26 cellular contexts compared by ENCODE assay signal in the genomic region with DNA sequence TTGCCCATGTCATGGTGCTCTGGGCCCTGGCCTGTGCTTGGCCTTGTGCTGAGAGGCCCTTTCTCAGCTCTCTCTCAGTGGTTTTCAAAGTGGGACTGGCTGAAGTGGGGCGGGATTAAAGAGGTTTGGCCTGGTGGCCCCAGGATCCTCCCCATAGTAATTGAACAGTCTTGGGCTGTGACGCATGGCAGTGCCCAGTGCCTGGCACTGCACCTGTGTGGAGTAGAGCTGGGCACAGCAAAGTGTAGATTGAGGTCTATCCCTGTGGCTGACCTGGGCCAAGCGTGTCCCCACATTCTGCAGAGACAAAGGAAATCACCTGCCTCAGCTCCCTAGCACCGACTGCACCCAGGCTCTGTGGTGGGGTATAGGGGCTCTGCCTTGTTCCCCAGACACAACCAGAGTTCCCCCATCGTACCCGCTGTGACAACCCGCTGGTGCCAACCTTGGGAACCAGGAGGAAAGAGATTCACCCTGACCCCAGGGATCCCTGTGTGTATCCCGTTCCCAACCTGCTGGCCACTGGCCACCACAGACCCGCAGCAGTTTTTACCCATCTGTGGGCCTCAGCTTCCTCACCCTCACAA. TPM values are rescaled to one million over a fixed set of nuclear protein-coding genes. Genes with fewer than 3 reads are reported as not detected.
A peak's percentile ranks its signal among the peaks of the same experiment; 100 is the strongest.
DNase-seq lines count a peak whose midpoint lies in the region; ATAC-seq and TF ChIP-seq lines count a peak whose summit lies in the region.
"Had no signal": no experiment of that assay in that cellular context is flagged by ENCODE, and none has a peak within 500 bp of the region (broad histone marks: within the 10 kb centered on the region; RNA-seq: fewer than 3 reads in every experiment).

No MANE protein-coding gene starts in this region.

- H2AK5ac ChIP-seq in trophoblast cell (ENCODE audit: low read length): peak overlapping the region; percentile 14

- no peak overlapping the region for H3K27ac ChIP-seq in trophoblast cell (ENCODE audit: low read depth, low read length)
- H3K27ac ChIP-seq in OCI-LY7 (ENCODE audit: low read depth, low read length, poor library complexity, severe bottlenecking): no peak overlapping the region
- H3K27ac ChIP-seq: BLaER1, HL-60 had no signal

- intact Hi-C loops in OCI-LY7 (cut with micrococcal nuclease; ENCODE audit: unreplicated experiment): no loop called here

- peak; percentile 20 for DNase-seq in 8988T
- no peak for DNase-seq in NT2/D1 (ENCODE audit: low read depth, low spot score)
- DNase-seq in islet precursor cell: peak; percentile 50
- no peak for DNase-seq in trophoblast cell
- DNase-seq in NCI-H1436 treated with DMSO at 0.1 percent for 48 hours (lab: John Stamatoyannopoulos, UW): no peak
- DNase-seq in NCI-H510A treated with DMSO at 0.1 percent for 48 hours (lab: John Stamatoyannopoulos, UW): no peak
- DNase-seq in OCI-LY7 (ENCODE audit: low spot score): no peak
- DNase-seq: CD4-positive, CD25-positive, alpha-beta regulatory T cell; DMS153; DND-41; Karpas-422; NCI-H1092; NCI-H1436; NCI-H187 treated with DMSO at 0.1 percent for 48 hours; NCI-H2171 treated with DMSO at 0.1 percent for 48 hours; NCI-H345; NCI-H524; NCI-H774; NK-92 treated with Interleukin-12 subunit alpha and Interleukin-12 subunit beta, amount 100 ng/mL, for 24 hours; SIG-M5 had no signal

- WGBS in trophoblast cell (ENCODE audit: extremely low coverage, insufficient coverage, insufficient read length): no CpG with 5 or more reads among the region's 9 CpGs

- H4K20me1 ChIP-seq in OCI-LY7 (ENCODE audit: insufficient read depth, low read length): no peaks in the 10 kb centered on the region
- H4K20me1 ChIP-seq: BLaER1 had no signal

- H3K18ac ChIP-seq in trophoblast cell (ENCODE audit: low read length): no peak overlapping the region

- H2AFZ ChIP-seq in trophoblast cell (ENCODE audit: insufficient read depth, low read length, poor library complexity) (no peak overlapping the region), OCI-LY7 (ENCODE audit: low read length) (no peak overlapping the region)

- no peak overlapping the region for H2BK120ac ChIP-seq in trophoblast cell (ENCODE audit: insufficient read depth, low read length, poor library complexity)

- no peaks in the 10 kb centered on the region for H3K27me3 ChIP-seq in NT2/D1 (ENCODE audit: insufficient read depth, insufficient read length)
- no peaks in the 10 kb centered on the region for H3K27me3 ChIP-seq in trophoblast cell (ENCODE audit: insufficient read depth, low read length)
- H3K27me3 ChIP-seq: BLaER1 had no signal

- H3K14ac ChIP-seq in trophoblast cell (ENCODE audit: low read length): no peak overlapping the region

- CTCF ChIA-PET in OCI-LY7 (lab: Charles Lee; ENCODE audit: unreplicated experiment): no interaction called here

- H4K12ac ChIP-seq in trophoblast cell (ENCODE audit: low read depth, low read length): no peak overlapping the region

- no peak for ATAC-seq in HG02571 (IDR thresholded peaks at IDR 0.05; ENCODE audit: unreplicated experiment)
- ATAC-seq: HCT116 had no signal

- H2BK5ac ChIP-seq in trophoblast cell (ENCODE audit: low read depth, low read length, poor library complexity): no peak overlapping the region

- POLR2A ChIA-PET in OCI-LY7 (lab: Charles Lee): no interaction called here

- H4K8ac ChIP-seq in trophoblast cell (ENCODE audit: low read depth, low read length): no peak overlapping the region

- H3K4me2 ChIP-seq in trophoblast cell (ENCODE audit: low read length): no peak overlapping the region
- no peak overlapping the region for H3K4me2 ChIP-seq in OCI-LY7 (ENCODE audit: low read length)
- H3K4me2 ChIP-seq: BLaER1 had no signal

- H3K79me2 ChIP-seq in trophoblast cell (ENCODE audit: control insufficient read depth, insufficient read depth, low read length, poor library complexity) (no peaks in the 10 kb centered on the region), OCI-LY7 (ENCODE audit: insufficient read depth, low read depth, low read length) (no peaks in the 10 kb centered on the region)

- H3K79me1 ChIP-seq in trophoblast cell (ENCODE audit: low read length): peaks cover 3% of the 10 kb centered on the region

- H3K23ac ChIP-seq in trophoblast cell (ENCODE audit: low read length): no peak overlapping the region

- peak overlapping the region; percentile 3 for H3K9ac ChIP-seq in NT2/D1 (ENCODE audit: insufficient read length, low read depth)
- H3K9ac ChIP-seq in trophoblast cell (ENCODE audit: low read length): no peak overlapping the region
- H3K9ac ChIP-seq: BLaER1 had no signal

- TF ChIP-seq CTCF in OCI-LY7 (conservative IDR thresholded peaks at IDR 0.05; ENCODE audit: low read length): no peak

- H3K4me3 ChIP-seq in NT2/D1 (ENCODE audit: insufficient read length, low read depth) (no peak overlapping the region), trophoblast cell (ENCODE audit: low read depth, low read length) (no peak overlapping the region), OCI-LY7 (ENCODE audit: low read depth, low read length, poor library complexity, severe bottlenecking) (no peak overlapping the region)
- H3K4me3 ChIP-seq: BLaER1, SK-N-MC had no signal

- no peak overlapping the region for H4K91ac ChIP-seq in trophoblast cell (ENCODE audit: low read depth, low read length)

- no TSS peak for BruUV-seq in OCI-LY7 (replicated peaks; lab: Mats Ljungman, UMichigan)

- no peaks in the 10 kb centered on the region for H3K9me2 ChIP-seq in OCI-LY7 (ENCODE audit: insufficient read depth, low read length)

- H3K36me3 ChIP-seq in NT2/D1 (ENCODE audit: insufficient read depth, insufficient read length, low read length): no peaks in the 10 kb centered on the region
- H3K36me3 ChIP-seq in trophoblast cell (ENCODE audit: control insufficient read depth in 1 of 2, insufficient read depth in 2 of 2, low read length in 2 of 2): no peaks in the 10 kb centered on the region
- no peaks in the 10 kb centered on the region for H3K36me3 ChIP-seq in OCI-LY7 (ENCODE audit: insufficient read depth, low read length)

- H2BK12ac ChIP-seq in trophoblast cell (ENCODE audit: low read length): no peak overlapping the region

- peaks cover 21% of the 10 kb centered on the region for H3K4me1 ChIP-seq in NT2/D1 (ENCODE audit: insufficient read depth, insufficient read length)
- H3K4me1 ChIP-seq in trophoblast cell (ENCODE audit: control insufficient read depth in 1 of 2, insufficient read depth in 2 of 2, low read length in 2 of 2): peaks cover 14 to 18% of the 10 kb centered on the region in 2 experiments
- H3K4me1 ChIP-seq in OCI-LY7 (ENCODE audit: insufficient read depth, low read length, poor library complexity, severe bottlenecking): peaks cover 15% of the 10 kb centered on the region

- H3K9me3 ChIP-seq in NT2/D1 (ENCODE audit: insufficient read depth, low read length): peaks cover 18% of the 10 kb centered on the region
- peaks cover 15% of the 10 kb centered on the region for H3K9me3 ChIP-seq in trophoblast cell (ENCODE audit: insufficient read depth, low read depth, low read length)
- H3K9me3 ChIP-seq in OCI-LY7 (ENCODE audit: low read length): peaks cover 13% of the 10 kb centered on the region

- no peak overlapping the region for H3K4ac ChIP-seq in trophoblast cell (ENCODE audit: low read depth, low read length)

RNA-seq across cellular contexts. Expression of a gene that starts 9.9 kb away (rescaled TPM):
- 0.35 and 0.41 TPM in 2 replicates for polyA plus RNA-seq in trophoblast cell (2013)
- 2.0 and 4.1 TPM in 2 replicates for total RNA-seq in OCI-LY7 (2014; rRNA removed; shearing (Covaris generic))
- 10.8 and 11.0 TPM in 2 replicates for total RNA-seq in OCI-LY7 (2022)
- total RNA-seq: CD4-positive, CD25-positive, alpha-beta regulatory T cell; H4 had no signal
- polyA plus RNA-seq: CD4-positive, CD25-positive, alpha-beta regulatory T cell had no signal

RNA-seq across cellular contexts. Expression of a gene that starts 29.2 kb away (rescaled TPM):
- polyA plus RNA-seq in trophoblast cell (2013): 1.3 and 1.5 TPM in 2 replicates
- 0.25 and 1.5 TPM in 2 replicates for total RNA-seq in OCI-LY7 (2014; rRNA removed; shearing (Covaris generic))
- 0.61 and 0.72 TPM in 2 replicates for total RNA-seq in OCI-LY7 (2022)
- total RNA-seq: CD4-positive, CD25-positive, alpha-beta regulatory T cell had no signal

Comparison
In these comparisons a context has a peak if more than half of its experiments do, and no peak if none do; other contexts are left out.
1. DNase-seq: peak in 8988T (single experiment) and islet precursor cell (single experiment); none in NT2/D1 (single experiment), trophoblast cell (0 of 2), NCI-H1436 treated with DMSO at 0.1 percent for 48 hours (single experiment), NCI-H510A treated with DMSO at 0.1 percent for 48 hours (single experiment) and OCI-LY7 (single experiment).